In genomic region chr4:94548571-94548970, GRCh38 we compare ENCODE assay signal across 9 cellular contexts.
DNase-seq lines count a peak whose midpoint lies in the region; ATAC-seq, FAIRE-seq and TF ChIP-seq lines count a peak whose summit lies in the region.
"Had no signal": no experiment of that assay in that cellular context is flagged by ENCODE, and none has a peak within 500 bp of the region (broad histone marks: within the 10 kb centered on the region; RNA-seq: fewer than 3 reads in every experiment).

No MANE protein-coding gene starts in this region.

- FAIRE-seq in astrocyte (lab: Jason Lieb, UNC) (peak; percentile 93), islet of Langerhans (lab: Jason Lieb, UNC) (peak; percentile 5)

- no peak overlapping the region for H2AFZ ChIP-seq in astrocyte (ENCODE audit: low read depth, low read length)

- H3K4me1 Mint-ChIP-seq in astrocyte (ENCODE audit: low read depth, unreplicated experiment): peaks cover 55% of the 10 kb centered on the region

- H3K4me3 ChIP-seq in astrocyte (ENCODE audit: insufficient read depth, low read depth, low read length) (no peak overlapping the region), urinary bladder (ENCODE audit: low read depth, low read length) (no peak overlapping the region)

- H3K36me3 Mint-ChIP-seq in astrocyte (ENCODE audit: low read depth, unreplicated experiment): peaks cover 2% of the 10 kb centered on the region

- H3K9ac ChIP-seq in astrocyte (ENCODE audit: low read length): peak overlapping the region; percentile 41

- H4K20me1 ChIP-seq in astrocyte (ENCODE audit: insufficient read depth, low read length): no peaks in the 10 kb centered on the region

- H3K36me3 ChIP-seq in astrocyte (ENCODE audit: insufficient read depth, low read length) (no peaks in the 10 kb centered on the region), urinary bladder (ENCODE audit: insufficient read depth) (no peaks in the 10 kb centered on the region)

- no peak for TF ChIP-seq CTCF in astrocyte (IDR thresholded peaks at IDR 0.05; ENCODE audit: insufficient read depth, low read depth, low read length)

- no peaks in the 10 kb centered on the region for H3K9me3 Mint-ChIP-seq in astrocyte (ENCODE audit: unreplicated experiment)

- H3K4me3 Mint-ChIP-seq in astrocyte (ENCODE audit: unreplicated experiment): no peak overlapping the region

- peaks cover 58% of the 10 kb centered on the region for H3K4me1 ChIP-seq in astrocyte (ENCODE audit: insufficient read depth, low read length)
- peaks cover 2% of the 10 kb centered on the region for H3K4me1 ChIP-seq in urinary bladder (ENCODE audit: insufficient read depth)

- ATAC-seq in GM19395 (IDR thresholded peaks at IDR 0.05; ENCODE audit: unreplicated experiment): no peak
- ATAC-seq: activated CD4-positive, CD25-positive, alpha-beta regulatory T cell treated with anti-CD3 and anti-CD28 coated beads, Interleukin-2, amount 50 U/mL, for 24 hours had no signal

- H3K79me2 ChIP-seq in astrocyte (ENCODE audit: insufficient read depth, low read length): peaks cover 73% of the 10 kb centered on the region

- H3K27ac ChIP-seq in astrocyte (ENCODE audit: low read depth, low read length) (peak overlapping the region; percentile 79), urinary bladder (ENCODE audit: low read depth) (peak overlapping the region; percentile 50)
- H3K27ac ChIP-seq: HL-60 had no signal

- DNase-seq in LoVo (ENCODE audit: low spot score): peak; percentile 88
- DNase-seq in astrocyte (ENCODE audit: low read depth): peak; percentile 96
- no peak for DNase-seq in activated CD4-positive, CD25-positive, alpha-beta regulatory T cell treated with anti-CD3 and anti-CD28 coated beads, Interleukin-2, amount 50 U/mL, for 72 hours
- no peak for DNase-seq in activated naive CD4-positive, alpha-beta T cell (lab: John Stamatoyannopoulos, UW)

- peak overlapping the region; percentile 80 for H3K27ac Mint-ChIP-seq in astrocyte (ENCODE audit: unreplicated experiment)

- no peaks in the 10 kb centered on the region for H3K27me3 Mint-ChIP-seq in astrocyte (ENCODE audit: low read depth, unreplicated experiment)

- peak overlapping the region; percentile 61 for H3K4me2 ChIP-seq in astrocyte (ENCODE audit: low read length)

- H3K9me3 ChIP-seq in astrocyte (ENCODE audit: insufficient read depth, low read depth, low read length): no peaks in the 10 kb centered on the region

- no peaks in the 10 kb centered on the region for H3K27me3 ChIP-seq in astrocyte (ENCODE audit: insufficient read depth, low read length)

- 8% methylated on average over 1 of the region's 1 CpG for WGBS in urinary bladder

Comparison
In these comparisons a context has a peak if more than half of its experiments do, and no peak if none do; other contexts are left out.
1. DNase-seq: peak in LoVo (single experiment) and astrocyte (single experiment); none in activated CD4-positive, CD25-positive, alpha-beta regulatory T cell treated with anti-CD3 and anti-CD28 coated beads, Interleukin-2, amount 50 U/mL, for 72 hours (single experiment) and activated naive CD4-positive, alpha-beta T cell (0 of 4).